25 cellular contexts compared by ENCODE assay signal in the genomic region with DNA sequence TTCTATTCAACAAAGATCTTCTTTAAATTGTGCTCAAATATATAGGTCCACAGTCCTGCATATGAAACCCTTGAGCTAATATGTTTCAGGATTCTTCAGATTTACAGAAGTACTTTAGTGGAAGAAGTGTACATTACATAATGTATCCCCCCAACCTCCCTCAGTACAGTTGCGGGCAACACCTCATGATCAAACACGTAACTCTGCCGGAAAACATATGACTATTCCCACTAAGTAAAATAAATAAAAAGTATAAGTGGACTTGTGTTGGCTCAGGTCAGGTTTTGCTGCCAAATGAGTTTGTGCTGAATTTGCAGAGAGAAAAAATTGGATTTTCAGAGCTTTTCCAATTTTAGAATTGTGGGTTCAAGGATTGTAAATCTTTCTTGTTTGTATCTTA.
A peak's percentile ranks its signal among the peaks of the same experiment; 100 is the strongest.
DNase-seq lines count a peak whose midpoint lies in the region; FAIRE-seq and TF ChIP-seq lines count a peak whose summit lies in the region.
"Had no signal": no experiment of that assay in that cellular context is flagged by ENCODE, and none has a peak within 500 bp of the region (broad histone marks: within the 10 kb centered on the region; RNA-seq: fewer than 3 reads in every experiment).

No MANE protein-coding gene starts in this region.

- FAIRE-seq in astrocyte (lab: Jason Lieb, UNC): no peak
- FAIRE-seq: A549, D721Med, GM12891, GM18507 had no signal

- H3K9me3 ChIP-seq in astrocyte (ENCODE audit: insufficient read depth, low read depth, low read length): no peaks in the 10 kb centered on the region
- H3K9me3 ChIP-seq in thyroid gland: no peaks in the 10 kb centered on the region
- H3K9me3 ChIP-seq: A549; BE2C; BLaER1 treated with 17β-estradiol and CSF1 and Interleukin-3, amounts not matched to agents 10 nM and 100 nM had no signal

- H3K4me3 ChIP-seq in astrocyte (ENCODE audit: insufficient read depth, low read depth, low read length) (no peak overlapping the region), choroid plexus epithelial cell (ENCODE audit: low read depth, low read length) (no peak overlapping the region), thyroid gland (replicated peaks in 1 of 3) (no peak overlapping the region)
- H3K4me3 ChIP-seq: A549; BLaER1 treated with 17β-estradiol and CSF1 and Interleukin-3, amounts not matched to agents 10 nM and 100 nM; GM23338 had no signal

- no peak overlapping the region for H3K4me3 Mint-ChIP-seq in astrocyte (ENCODE audit: unreplicated experiment)
- H3K4me3 Mint-ChIP-seq: CD14-positive monocyte; CD4-positive, alpha-beta T cell; CD8-positive, alpha-beta memory T cell; GM23338; H9 had no signal

- H3K4me1 Mint-ChIP-seq in astrocyte (ENCODE audit: low read depth, unreplicated experiment): no peaks in the 10 kb centered on the region
- H3K4me1 Mint-ChIP-seq: CD14-positive monocyte; CD8-positive, alpha-beta memory T cell had no signal

- H3K27me3 Mint-ChIP-seq in astrocyte (ENCODE audit: low read depth, unreplicated experiment): no peaks in the 10 kb centered on the region

- no peak for TF ChIP-seq POLR2A in thyroid gland (IDR thresholded peaks at IDR 0.05)

- H3K36me3 ChIP-seq in astrocyte (ENCODE audit: insufficient read depth, low read length): no peaks in the 10 kb centered on the region
- H3K36me3 ChIP-seq in thyroid gland: no peaks in the 10 kb centered on the region
- H3K36me3 ChIP-seq: BE2C; BLaER1 treated with 17β-estradiol and CSF1 and Interleukin-3, amounts not matched to agents 10 nM and 100 nM had no signal

- H3K79me2 ChIP-seq in astrocyte (ENCODE audit: insufficient read depth, low read length): no peaks in the 10 kb centered on the region

- H3K4me1 ChIP-seq in astrocyte (ENCODE audit: insufficient read depth, low read length) (no peaks in the 10 kb centered on the region), thyroid gland (no peaks in the 10 kb centered on the region)
- H3K4me1 ChIP-seq: A549; BE2C; BLaER1 treated with 17β-estradiol and CSF1 and Interleukin-3, amounts not matched to agents 10 nM and 100 nM had no signal

- no peak for TF ChIP-seq CTCF in astrocyte (IDR thresholded peaks at IDR 0.05; ENCODE audit: insufficient read depth, low read depth, low read length)
- TF ChIP-seq CTCF in choroid plexus epithelial cell (conservative IDR thresholded peaks at IDR 0.05; ENCODE audit: low read depth, low read length): no peak
- TF ChIP-seq CTCF in thyroid gland (IDR thresholded peaks at IDR 0.05): no peak

- no peaks in the 10 kb centered on the region for H3K27me3 ChIP-seq in astrocyte (ENCODE audit: insufficient read depth, low read length)
- H3K27me3 ChIP-seq in thyroid gland: no peaks in the 10 kb centered on the region
- H3K27me3 ChIP-seq: BLaER1 treated with 17β-estradiol and CSF1 and Interleukin-3, amounts not matched to agents 10 nM and 100 nM had no signal

- H4K20me1 ChIP-seq in astrocyte (ENCODE audit: insufficient read depth, low read length): no peaks in the 10 kb centered on the region
- H4K20me1 ChIP-seq: BLaER1 treated with 17β-estradiol and CSF1 and Interleukin-3, amounts not matched to agents 10 nM and 100 nM had no signal

- no peak overlapping the region for H3K9ac ChIP-seq in astrocyte (ENCODE audit: low read length)
- H3K9ac ChIP-seq: BLaER1 treated with 17β-estradiol and CSF1 and Interleukin-3, amounts not matched to agents 10 nM and 100 nM had no signal

- no peak overlapping the region for H2AFZ ChIP-seq in astrocyte (ENCODE audit: low read depth, low read length)
- H2AFZ ChIP-seq: GM23338 had no signal

- intact Hi-C loops in thyroid gland (cut with DNase I): no loop called here

- WGBS in thyroid gland, 2 donors: 35 to 37% methylated on average over 3 of the region's 3 CpGs

- no peaks in the 10 kb centered on the region for H3K36me3 Mint-ChIP-seq in astrocyte (ENCODE audit: low read depth, unreplicated experiment)
- H3K36me3 Mint-ChIP-seq: CD14-positive monocyte; CD8-positive, alpha-beta memory T cell had no signal

- no peak overlapping the region for H3K27ac Mint-ChIP-seq in astrocyte (ENCODE audit: unreplicated experiment)
- H3K27ac Mint-ChIP-seq: CD14-positive monocyte; CD4-positive, alpha-beta T cell; CD8-positive, alpha-beta memory T cell; GM23338; H9 had no signal

- H3K4me2 ChIP-seq in astrocyte (ENCODE audit: low read length): no peak overlapping the region
- H3K4me2 ChIP-seq: A549; BLaER1 treated with 17β-estradiol and CSF1 and Interleukin-3, amounts not matched to agents 10 nM and 100 nM; GM23338 had no signal

- no peak overlapping the region for H3K27ac ChIP-seq in astrocyte (ENCODE audit: low read depth, low read length)
- no peak overlapping the region for H3K27ac ChIP-seq in thyroid gland
- H3K27ac ChIP-seq: A549; BLaER1 treated with 17β-estradiol and CSF1 and Interleukin-3, amounts not matched to agents 10 nM and 100 nM had no signal

- H3K9me3 Mint-ChIP-seq in astrocyte (ENCODE audit: unreplicated experiment): no peaks in the 10 kb centered on the region
- H3K9me3 Mint-ChIP-seq: CD4-positive, alpha-beta T cell; CD8-positive, alpha-beta memory T cell; GM23338; H9 had no signal

- peak; percentile 4 for DNase-seq in HT1080 (ENCODE audit: low read depth)
- DNase-seq in astrocyte (ENCODE audit: low read depth): peak; percentile 10
- peak; percentile 87 for DNase-seq in choroid plexus epithelial cell (ENCODE audit: low read depth)
- peak; percentile 3 to 4 for DNase-seq in thyroid gland
- no peak for DNase-seq in NCI-H446 (lab: John Stamatoyannopoulos, UW)
- DNase-seq in RKO (ENCODE audit: low spot score): no peak
- DNase-seq in HPDE6-E6E7 (ENCODE audit: extremely low spot score): no peak
- DNase-seq: 8988T; ACHN; AML-193; BE2C; CD4-positive, alpha-beta T cell; CD8-positive, alpha-beta memory T cell; DMS 273 treated with DMSO at 0.1 percent for 48 hours; DMS79; EL; GF-D8; H9 had no signal

Comparison
In these comparisons a context has a peak if more than half of its experiments do, and no peak if none do; other contexts are left out.
1. DNase-seq: peak in HT1080 (single experiment), astrocyte (single experiment), choroid plexus epithelial cell (single experiment) and thyroid gland (2 of 2); none in NCI-H446 (0 of 2), RKO (single experiment) and HPDE6-E6E7 (single experiment).